In the genomic region with DNA sequence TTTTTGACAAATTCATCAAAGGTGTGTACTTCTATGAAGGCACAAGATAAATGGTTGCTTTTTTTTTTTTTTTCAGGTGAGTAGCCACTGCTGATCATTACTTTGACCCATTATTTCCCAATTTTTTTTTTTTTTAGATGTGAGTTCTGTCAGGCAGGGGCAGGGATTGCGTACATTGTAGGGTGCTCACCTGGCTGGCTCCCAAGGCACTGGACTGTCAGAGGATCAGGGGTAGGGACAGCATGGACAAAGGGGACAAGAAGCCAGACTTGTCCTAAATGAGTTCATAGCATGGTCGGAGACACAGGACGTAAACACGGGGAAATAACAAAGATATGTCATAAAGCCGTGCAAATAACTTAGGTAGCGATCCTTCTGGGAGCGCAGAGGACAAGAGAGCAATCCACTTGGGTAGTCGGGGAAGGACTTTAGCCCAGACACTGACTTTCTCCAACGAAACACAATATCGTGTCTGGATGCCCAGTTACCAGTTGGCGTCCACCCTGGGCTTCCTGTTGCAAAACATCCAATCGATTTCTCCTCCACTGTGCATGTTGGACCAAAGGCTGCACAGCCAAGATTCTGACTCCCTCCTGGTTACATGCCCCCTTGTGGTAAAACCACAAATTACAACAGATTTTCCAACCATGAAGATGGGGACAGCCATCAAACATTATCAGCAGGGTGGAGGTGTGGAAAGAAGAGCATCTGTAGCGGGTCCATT, we compare ENCODE assay signal across 8 cellular contexts. TPM values are rescaled to one million over a fixed set of nuclear protein-coding genes. Genes with fewer than 3 reads are reported as not detected.
DNase-seq lines count a peak whose midpoint lies in the region; ATAC-seq and TF ChIP-seq lines count a peak whose summit lies in the region.

No MANE protein-coding gene starts in this region.

- no peak overlapping the region for H3K27ac ChIP-seq in GM23338 (ENCODE audit: low read depth)
- no peak overlapping the region for H3K27ac ChIP-seq in thyroid gland

- no peaks in the 10 kb centered on the region for H3K9me3 ChIP-seq in thyroid gland

- H3K9me3 Mint-ChIP-seq in GM23338, result no peaks in the 10 kb centered on the region

- ATAC-seq in GM23338 (peak; percentile 91), GM19397 (IDR thresholded peaks at IDR 0.05; ENCODE audit: unreplicated experiment) (no peak), HG03354 (IDR thresholded peaks at IDR 0.05; ENCODE audit: poor library complexity, severe bottlenecking, unreplicated experiment) (no peak), GM21717 (IDR thresholded peaks at IDR 0.05; ENCODE audit: unreplicated experiment) (no peak)

- peaks cover 22% of the 10 kb centered on the region; the same call in 1 of the 2 replicates for H3K9me2 ChIP-seq in GM23338 (ENCODE audit: insufficient read depth)

- no peaks in the 10 kb centered on the region for H3F3A ChIP-seq in GM23338 (replicated peaks; ENCODE audit: low read depth)

- H3K79me2 ChIP-seq in GM23338 (replicated peaks; ENCODE audit: insufficient read depth), result no peaks in the 10 kb centered on the region

- WGBS in thyroid gland, 2 donors, result 82 to 88% methylated on average over 12 to 13 of the region's 13 CpGs

- intact Hi-C loops in thyroid gland (cut with DNase I), result no loop called here

- no peak overlapping the region for H3K4me3 Mint-ChIP-seq in GM23338

- no peak overlapping the region for H3K27ac Mint-ChIP-seq in GM23338

- H3K27me3 ChIP-seq in GM23338 (ENCODE audit: insufficient read depth), result no peaks in the 10 kb centered on the region
- H3K27me3 ChIP-seq in thyroid gland, result no peaks in the 10 kb centered on the region

- no peaks in the 10 kb centered on the region for H3K36me3 Mint-ChIP-seq in GM23338 (ENCODE audit: low read depth)

- no peak for TF ChIP-seq POLR2A in thyroid gland (IDR thresholded peaks at IDR 0.05)

- no peak overlapping the region for H3K4me2 ChIP-seq in GM23338

- H3K4me3 ChIP-seq in GM23338 (no peak overlapping the region), thyroid gland (replicated peaks in 1 of 3) (no peak overlapping the region)

- no peaks in the 10 kb centered on the region for H3K27me3 Mint-ChIP-seq in GM23338 (ENCODE audit: insufficient read depth, low read depth, poor library complexity)

- TF ChIP-seq CTCF in GM23338 (conservative IDR thresholded peaks at IDR 0.05; ENCODE audit: low read depth in 2 of 2) (peak; percentile 78 to 80), thyroid gland (IDR thresholded peaks at IDR 0.05) (peak in 4 of 6 experiments; percentile 14 to 36 (median 22))

- peak; percentile 32 for DNase-seq in COLO829 (ENCODE audit: low spot score)
- peak; percentile 82 for DNase-seq in GM23338 (ENCODE audit: low spot score)
- peak; percentile 50 for DNase-seq in RPMI8226
- DNase-seq in glomerular endothelial cell (ENCODE audit: extremely low read depth, low read depth, low spot score), result peak; percentile 20
- no peak for DNase-seq in thyroid gland

- H4K20me1 ChIP-seq in GM23338 (replicated peaks; ENCODE audit: insufficient read depth), result no peaks in the 10 kb centered on the region

- H3K4me1 ChIP-seq in GM23338 (ENCODE audit: insufficient read depth) (peaks cover 13% of the 10 kb centered on the region), thyroid gland (peaks cover 2 to 4% of the 10 kb centered on the region in 2 donors)

- H3K36me3 ChIP-seq in GM23338 (ENCODE audit: insufficient read depth) (no peaks in the 10 kb centered on the region), thyroid gland (no peaks in the 10 kb centered on the region)

- peak overlapping the region; percentile 79; the same call in 1 of the 2 replicates for H2AFZ ChIP-seq in GM23338

- H3K4me1 Mint-ChIP-seq in GM23338, result peaks cover 11% of the 10 kb centered on the region

TF ChIP-seq in GM23338, 12 proteins besides CTCF, POLR2A, EP300 and RAD21 (continues in another document):
- TF ChIP-seq, protein P1, sequence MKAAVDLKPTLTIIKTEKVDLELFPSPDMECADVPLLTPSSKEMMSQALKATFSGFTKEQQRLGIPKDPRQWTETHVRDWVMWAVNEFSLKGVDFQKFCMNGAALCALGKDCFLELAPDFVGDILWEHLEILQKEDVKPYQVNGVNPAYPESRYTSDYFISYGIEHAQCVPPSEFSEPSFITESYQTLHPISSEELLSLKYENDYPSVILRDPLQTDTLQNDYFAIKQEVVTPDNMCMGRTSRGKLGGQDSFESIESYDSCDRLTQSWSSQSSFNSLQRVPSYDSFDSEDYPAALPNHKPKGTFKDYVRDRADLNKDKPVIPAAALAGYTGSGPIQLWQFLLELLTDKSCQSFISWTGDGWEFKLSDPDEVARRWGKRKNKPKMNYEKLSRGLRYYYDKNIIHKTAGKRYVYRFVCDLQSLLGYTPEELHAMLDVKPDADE (IDR thresholded peaks at IDR 0.05), result no peak
- TF ChIP-seq ZNF331 (CRISPR knock-in tag; IDR thresholded peaks at IDR 0.05; ENCODE audit: low read depth), result no peak
- no peak for TF ChIP-seq ZNF114 (CRISPR knock-in tag; IDR thresholded peaks at IDR 0.05)
- TF ChIP-seq JUNB (IDR thresholded peaks at IDR 0.05; ENCODE audit: unreplicated experiment), result no peak
- no peak for TF ChIP-seq EZH2 (IDR thresholded peaks at IDR 0.05; ENCODE audit: low read depth, unreplicated experiment)
- TF ChIP-seq, protein P2, sequence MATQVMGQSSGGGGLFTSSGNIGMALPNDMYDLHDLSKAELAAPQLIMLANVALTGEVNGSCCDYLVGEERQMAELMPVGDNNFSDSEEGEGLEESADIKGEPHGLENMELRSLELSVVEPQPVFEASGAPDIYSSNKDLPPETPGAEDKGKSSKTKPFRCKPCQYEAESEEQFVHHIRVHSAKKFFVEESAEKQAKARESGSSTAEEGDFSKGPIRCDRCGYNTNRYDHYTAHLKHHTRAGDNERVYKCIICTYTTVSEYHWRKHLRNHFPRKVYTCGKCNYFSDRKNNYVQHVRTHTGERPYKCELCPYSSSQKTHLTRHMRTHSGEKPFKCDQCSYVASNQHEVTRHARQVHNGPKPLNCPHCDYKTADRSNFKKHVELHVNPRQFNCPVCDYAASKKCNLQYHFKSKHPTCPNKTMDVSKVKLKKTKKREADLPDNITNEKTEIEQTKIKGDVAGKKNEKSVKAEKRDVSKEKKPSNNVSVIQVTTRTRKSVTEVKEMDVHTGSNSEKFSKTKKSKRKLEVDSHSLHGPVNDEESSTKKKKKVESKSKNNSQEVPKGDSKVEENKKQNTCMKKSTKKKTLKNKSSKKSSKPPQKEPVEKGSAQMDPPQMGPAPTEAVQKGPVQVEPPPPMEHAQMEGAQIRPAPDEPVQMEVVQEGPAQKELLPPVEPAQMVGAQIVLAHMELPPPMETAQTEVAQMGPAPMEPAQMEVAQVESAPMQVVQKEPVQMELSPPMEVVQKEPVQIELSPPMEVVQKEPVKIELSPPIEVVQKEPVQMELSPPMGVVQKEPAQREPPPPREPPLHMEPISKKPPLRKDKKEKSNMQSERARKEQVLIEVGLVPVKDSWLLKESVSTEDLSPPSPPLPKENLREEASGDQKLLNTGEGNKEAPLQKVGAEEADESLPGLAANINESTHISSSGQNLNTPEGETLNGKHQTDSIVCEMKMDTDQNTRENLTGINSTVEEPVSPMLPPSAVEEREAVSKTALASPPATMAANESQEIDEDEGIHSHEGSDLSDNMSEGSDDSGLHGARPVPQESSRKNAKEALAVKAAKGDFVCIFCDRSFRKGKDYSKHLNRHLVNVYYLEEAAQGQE (IDR thresholded peaks at IDR 0.05; ENCODE audit: unreplicated experiment), result no peak

RNA-seq across cellular contexts. Expression of gene KATNAL1, which starts 27.5 kb away (rescaled TPM):
- 11.5 and 14.3 TPM in 2 replicates for total RNA-seq in GM23338 (2014; rRNA removed; shearing (Covaris generic))
- 6.0 and 6.1 TPM in 2 replicates for polyA plus RNA-seq in GM23338 (2016; fragmentation: Nextera tagmentation; extraction: Ambion mirVana)
- total RNA-seq in glomerular endothelial cell, result 14.3 and 22.2 TPM in 2 replicates
- total RNA-seq in thyroid gland, result 10 to 100 TPM in 1 of 4 donors, 1 to 10 TPM in 3; 8.0 to 25.7 (median 9.5) TPM

Comparison
In these comparisons a context has a peak if more than half of its experiments do, and no peak if none do; other contexts are left out.
1. DNase-seq: peak in COLO829 (single experiment), GM23338 (single experiment), RPMI8226 (single experiment) and glomerular endothelial cell (single experiment); none in thyroid gland (0 of 2).